ENCODE assay signal across 8 cellular contexts in genomic region chr3:170908235-170909116, GRCh38. TPM values are rescaled to one million over a fixed set of nuclear protein-coding genes. Genes with fewer than 3 reads are reported as not detected.
DNase-seq lines count a peak whose midpoint lies in the region; ATAC-seq and TF ChIP-seq lines count a peak whose summit lies in the region.

EIF5A2 (minus strand) TSS chr3:170908637; CDS start chr3:170907806, 831 bp downstream.

- TF ChIP-seq CTCF in GM12864 (IDR thresholded peaks at IDR 0.05; ENCODE audit: low read depth, low read length, missing control alignments) (no peak), left ventricle myocardium inferior (IDR thresholded peaks at IDR 0.05; ENCODE audit: borderline replicate concordance) (no peak), progenitor cell of endocrine pancreas (IDR thresholded peaks at IDR 0.05; ENCODE audit: unreplicated experiment) (no peak)

- peaks cover 3% of the 10 kb centered on the region for H3K4me1 Mint-ChIP-seq in progenitor cell of endocrine pancreas (ENCODE audit: low read depth)

- H3K27ac ChIP-seq in left ventricle myocardium inferior (replicated peaks), result peak within 1 kb of the TSS; percentile 73

- peaks cover 16% of the 10 kb centered on the region for H3K4me1 ChIP-seq in adipocyte (ENCODE audit: control insufficient read depth, insufficient read depth, low read length)
- peaks cover 18% of the 10 kb centered on the region for H3K4me1 ChIP-seq in left ventricle myocardium inferior

- peaks cover 29% of the 10 kb centered on the region for H3K27me3 Mint-ChIP-seq in progenitor cell of endocrine pancreas

- peak within 1 kb of the TSS; percentile 89 for H3K4me3 Mint-ChIP-seq in progenitor cell of endocrine pancreas (ENCODE audit: low read depth)

- peaks cover 4% of the 10 kb centered on the region for H3K36me3 Mint-ChIP-seq in progenitor cell of endocrine pancreas (ENCODE audit: insufficient read depth)

- no peaks in the 10 kb centered on the region for H3K36me3 ChIP-seq in adipocyte (ENCODE audit: control insufficient read depth, insufficient read depth, low read length, severe bottlenecking)
- H3K36me3 ChIP-seq in left ventricle myocardium inferior, result no peaks in the 10 kb centered on the region

- peak within 1 kb of the TSS; percentile 92 for H3K27ac Mint-ChIP-seq in progenitor cell of endocrine pancreas

- peak within 1 kb of the TSS; percentile 67 for H3K4me3 ChIP-seq in GM12864 (ENCODE audit: low read depth, low read length)
- H3K4me3 ChIP-seq in adipocyte (ENCODE audit: low read length), result peak within 1 kb of the TSS; percentile 87
- peak within 1 kb of the TSS; percentile 80 for H3K4me3 ChIP-seq in left ventricle myocardium inferior

- peak; percentile 21 for DNase-seq in GM12864 (ENCODE audit: low read depth)
- DNase-seq in NCI-H1092 treated with DMSO at 0.1 percent for 48 hours (lab: John Stamatoyannopoulos, UW), result peak; percentile 84
- DNase-seq in SW480 (ENCODE audit: low spot score), result peak; percentile 97
- DNase-seq in adipocyte (ENCODE audit: low read depth), result peak; percentile 97
- peak; percentile 96 for DNase-seq in left ventricle myocardium inferior
- DNase-seq in progenitor cell of endocrine pancreas (ENCODE audit: low spot score, unreplicated experiment), result peak; percentile 64
- DNase-seq in ureter (ENCODE audit: low spot score), result peak; percentile 96

- peak; percentile 96 for ATAC-seq in HG02642 (IDR thresholded peaks at IDR 0.05; ENCODE audit: poor library complexity, unreplicated experiment)

- peak within 1 kb of the TSS; percentile 89 for H3K9ac ChIP-seq in adipocyte (ENCODE audit: low read length)

- H3K9me3 Mint-ChIP-seq in progenitor cell of endocrine pancreas (ENCODE audit: low read depth), result peaks cover 14% of the 10 kb centered on the region

- peaks cover 19% of the 10 kb centered on the region for H3K9me3 ChIP-seq in adipocyte (ENCODE audit: control insufficient read depth, low read length)
- H3K9me3 ChIP-seq in left ventricle myocardium inferior (replicated peaks), result peaks cover 38% of the 10 kb centered on the region

- H3K27me3 ChIP-seq in adipocyte (replicated peaks; ENCODE audit: control insufficient read depth, insufficient read depth, low read length) (no peaks in the 10 kb centered on the region), left ventricle myocardium inferior (ENCODE audit: low read depth) (no peaks in the 10 kb centered on the region)

- intact Hi-C loops in left ventricle myocardium inferior (cut with micrococcal nuclease), result no loop called here

RNA-seq across cellular contexts. Expression of gene EIF5A2, which starts in this region (rescaled TPM):
- 10.2 TPM for total RNA-seq in left ventricle myocardium inferior
- total RNA-seq in progenitor cell of endocrine pancreas, result 2.7 and 3.7 TPM in 2 replicates
- total RNA-seq in ureter, result 10.2 TPM

Comparison
In these comparisons a context has a peak if more than half of its experiments do, and no peak if none do; other contexts are left out.
1. Peak in every context shown above with its lines: DNase-seq, ATAC-seq, H3K4me3 ChIP-seq and H3K27ac ChIP-seq.
2. DNase-seq: peak in every context shown above with its lines; median percentile 97 in SW480; 97 in adipocyte; 96 in left ventricle myocardium inferior; 96 in ureter; 84 in NCI-H1092 treated with DMSO at 0.1 percent for 48 hours; 64 in progenitor cell of endocrine pancreas; 21 in GM12864.